Comparison of ENCODE assay signal across 1 cellular context in the genomic region with DNA sequence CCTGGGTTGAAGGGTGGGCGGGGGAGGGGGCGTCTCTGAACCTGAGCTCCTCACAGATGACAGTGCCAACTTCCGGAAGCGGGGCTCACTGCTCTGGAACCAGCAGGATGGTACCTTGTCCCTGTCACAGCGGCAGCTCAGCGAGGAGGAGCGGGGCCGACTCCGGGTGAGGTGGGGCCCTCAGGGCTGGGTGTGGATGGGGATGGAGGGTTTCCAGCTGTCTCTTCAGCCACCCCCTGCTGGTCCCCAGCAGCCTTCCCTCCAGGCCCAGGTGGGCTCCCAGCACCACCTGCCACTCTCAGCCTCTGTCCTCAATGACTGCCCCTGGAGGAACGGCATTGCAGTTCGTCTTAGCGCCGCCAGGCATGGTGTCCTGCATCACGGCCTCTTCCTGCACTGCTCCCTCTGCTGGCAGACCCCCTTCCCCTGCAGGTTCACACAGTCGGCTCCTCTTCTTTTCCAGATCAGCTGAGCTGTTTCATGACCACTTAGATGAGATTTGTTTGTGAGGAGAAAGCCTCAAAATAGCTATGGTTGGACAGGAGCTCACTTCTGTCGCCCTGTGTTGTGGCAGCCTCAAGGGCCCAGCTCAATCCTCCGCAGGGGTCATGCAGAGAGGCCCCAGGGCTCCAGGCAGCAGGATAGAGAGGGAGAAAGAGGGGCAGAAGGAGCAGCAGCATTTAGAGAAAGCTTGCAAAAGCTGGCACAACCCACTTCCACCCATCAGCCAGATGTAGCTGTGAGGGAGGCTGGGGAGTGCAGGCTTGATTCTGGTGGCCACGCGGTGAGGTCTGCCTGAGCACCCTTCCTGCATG.
TF ChIP-seq lines count a peak whose summit lies in the region.

No MANE protein-coding gene starts in this region.

TF ChIP-seq in HepG2, 621 proteins besides CTCF, POLR2A, EP300 and RAD21 (continued from another document and continues in another):
- TF ChIP-seq, protein P1, sequence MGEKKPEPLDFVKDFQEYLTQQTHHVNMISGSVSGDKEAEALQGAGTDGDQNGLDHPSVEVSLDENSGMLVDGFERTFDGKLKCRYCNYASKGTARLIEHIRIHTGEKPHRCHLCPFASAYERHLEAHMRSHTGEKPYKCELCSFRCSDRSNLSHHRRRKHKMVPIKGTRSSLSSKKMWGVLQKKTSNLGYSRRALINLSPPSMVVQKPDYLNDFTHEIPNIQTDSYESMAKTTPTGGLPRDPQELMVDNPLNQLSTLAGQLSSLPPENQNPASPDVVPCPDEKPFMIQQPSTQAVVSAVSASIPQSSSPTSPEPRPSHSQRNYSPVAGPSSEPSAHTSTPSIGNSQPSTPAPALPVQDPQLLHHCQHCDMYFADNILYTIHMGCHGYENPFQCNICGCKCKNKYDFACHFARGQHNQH (CRISPR knock-in tag; IDR thresholded peaks at IDR 0.05): peak; percentile 42; the same call in 1 of the 2 replicates
- 0 out of 2 replicates have a peak, but pooled peaks have one; percentile 37 for TF ChIP-seq ZSCAN22 (CRISPR knock-in tag; IDR thresholded peaks at IDR 0.05)
- TF ChIP-seq, protein P2, sequence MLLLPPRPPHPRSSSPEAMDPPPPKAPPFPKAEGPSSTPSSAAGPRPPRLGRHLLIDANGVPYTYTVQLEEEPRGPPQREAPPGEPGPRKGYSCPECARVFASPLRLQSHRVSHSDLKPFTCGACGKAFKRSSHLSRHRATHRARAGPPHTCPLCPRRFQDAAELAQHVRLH (CRISPR knock-in tag; IDR thresholded peaks at IDR 0.05; ENCODE audit: borderline replicate concordance, low read depth): peak; percentile 70; the same call in 1 of the 2 replicates
- TF ChIP-seq, protein P3, sequence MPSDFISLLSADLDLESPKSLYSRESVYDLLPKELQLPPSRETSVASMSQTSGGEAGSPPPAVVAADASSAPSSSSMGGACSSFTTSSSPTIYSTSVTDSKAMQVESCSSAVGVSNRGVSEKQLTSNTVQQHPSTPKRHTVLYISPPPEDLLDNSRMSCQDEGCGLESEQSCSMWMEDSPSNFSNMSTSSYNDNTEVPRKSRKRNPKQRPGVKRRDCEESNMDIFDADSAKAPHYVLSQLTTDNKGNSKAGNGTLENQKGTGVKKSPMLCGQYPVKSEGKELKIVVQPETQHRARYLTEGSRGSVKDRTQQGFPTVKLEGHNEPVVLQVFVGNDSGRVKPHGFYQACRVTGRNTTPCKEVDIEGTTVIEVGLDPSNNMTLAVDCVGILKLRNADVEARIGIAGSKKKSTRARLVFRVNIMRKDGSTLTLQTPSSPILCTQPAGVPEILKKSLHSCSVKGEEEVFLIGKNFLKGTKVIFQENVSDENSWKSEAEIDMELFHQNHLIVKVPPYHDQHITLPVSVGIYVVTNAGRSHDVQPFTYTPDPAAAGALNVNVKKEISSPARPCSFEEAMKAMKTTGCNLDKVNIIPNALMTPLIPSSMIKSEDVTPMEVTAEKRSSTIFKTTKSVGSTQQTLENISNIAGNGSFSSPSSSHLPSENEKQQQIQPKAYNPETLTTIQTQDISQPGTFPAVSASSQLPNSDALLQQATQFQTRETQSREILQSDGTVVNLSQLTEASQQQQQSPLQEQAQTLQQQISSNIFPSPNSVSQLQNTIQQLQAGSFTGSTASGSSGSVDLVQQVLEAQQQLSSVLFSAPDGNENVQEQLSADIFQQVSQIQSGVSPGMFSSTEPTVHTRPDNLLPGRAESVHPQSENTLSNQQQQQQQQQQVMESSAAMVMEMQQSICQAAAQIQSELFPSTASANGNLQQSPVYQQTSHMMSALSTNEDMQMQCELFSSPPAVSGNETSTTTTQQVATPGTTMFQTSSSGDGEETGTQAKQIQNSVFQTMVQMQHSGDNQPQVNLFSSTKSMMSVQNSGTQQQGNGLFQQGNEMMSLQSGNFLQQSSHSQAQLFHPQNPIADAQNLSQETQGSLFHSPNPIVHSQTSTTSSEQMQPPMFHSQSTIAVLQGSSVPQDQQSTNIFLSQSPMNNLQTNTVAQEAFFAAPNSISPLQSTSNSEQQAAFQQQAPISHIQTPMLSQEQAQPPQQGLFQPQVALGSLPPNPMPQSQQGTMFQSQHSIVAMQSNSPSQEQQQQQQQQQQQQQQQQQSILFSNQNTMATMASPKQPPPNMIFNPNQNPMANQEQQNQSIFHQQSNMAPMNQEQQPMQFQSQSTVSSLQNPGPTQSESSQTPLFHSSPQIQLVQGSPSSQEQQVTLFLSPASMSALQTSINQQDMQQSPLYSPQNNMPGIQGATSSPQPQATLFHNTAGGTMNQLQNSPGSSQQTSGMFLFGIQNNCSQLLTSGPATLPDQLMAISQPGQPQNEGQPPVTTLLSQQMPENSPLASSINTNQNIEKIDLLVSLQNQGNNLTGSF (CRISPR knock-in tag; IDR thresholded peaks at IDR 0.05): no peak
- no peak for TF ChIP-seq PAWR (CRISPR knock-in tag; IDR thresholded peaks at IDR 0.05; ENCODE audit: borderline replicate concordance)
- no peak for TF ChIP-seq SNAI1 (CRISPR knock-in tag; IDR thresholded peaks at IDR 0.05; ENCODE audit: borderline replicate concordance)
- TF ChIP-seq, protein P4, sequence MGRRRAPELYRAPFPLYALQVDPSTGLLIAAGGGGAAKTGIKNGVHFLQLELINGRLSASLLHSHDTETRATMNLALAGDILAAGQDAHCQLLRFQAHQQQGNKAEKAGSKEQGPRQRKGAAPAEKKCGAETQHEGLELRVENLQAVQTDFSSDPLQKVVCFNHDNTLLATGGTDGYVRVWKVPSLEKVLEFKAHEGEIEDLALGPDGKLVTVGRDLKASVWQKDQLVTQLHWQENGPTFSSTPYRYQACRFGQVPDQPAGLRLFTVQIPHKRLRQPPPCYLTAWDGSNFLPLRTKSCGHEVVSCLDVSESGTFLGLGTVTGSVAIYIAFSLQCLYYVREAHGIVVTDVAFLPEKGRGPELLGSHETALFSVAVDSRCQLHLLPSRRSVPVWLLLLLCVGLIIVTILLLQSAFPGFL (CRISPR knock-in tag; IDR thresholded peaks at IDR 0.05): no peak
- no peak for TF ChIP-seq ZNF678 (CRISPR knock-in tag; IDR thresholded peaks at IDR 0.05)
- TF ChIP-seq TBL1XR1 (IDR thresholded peaks at IDR 0.05; ENCODE audit: borderline replicate concordance, low read length, partially characterized antibody): no peak
- TF ChIP-seq ZNF17 (CRISPR knock-in tag; IDR thresholded peaks at IDR 0.05): no peak
- TF ChIP-seq NFIC (IDR thresholded peaks at IDR 0.05; ENCODE audit: low read length): no peak
- peak; percentile 96 for TF ChIP-seq XRCC5 (optimal IDR thresholded peaks at IDR 0.05; ENCODE audit: low read length)
- TF ChIP-seq, protein P5, sequence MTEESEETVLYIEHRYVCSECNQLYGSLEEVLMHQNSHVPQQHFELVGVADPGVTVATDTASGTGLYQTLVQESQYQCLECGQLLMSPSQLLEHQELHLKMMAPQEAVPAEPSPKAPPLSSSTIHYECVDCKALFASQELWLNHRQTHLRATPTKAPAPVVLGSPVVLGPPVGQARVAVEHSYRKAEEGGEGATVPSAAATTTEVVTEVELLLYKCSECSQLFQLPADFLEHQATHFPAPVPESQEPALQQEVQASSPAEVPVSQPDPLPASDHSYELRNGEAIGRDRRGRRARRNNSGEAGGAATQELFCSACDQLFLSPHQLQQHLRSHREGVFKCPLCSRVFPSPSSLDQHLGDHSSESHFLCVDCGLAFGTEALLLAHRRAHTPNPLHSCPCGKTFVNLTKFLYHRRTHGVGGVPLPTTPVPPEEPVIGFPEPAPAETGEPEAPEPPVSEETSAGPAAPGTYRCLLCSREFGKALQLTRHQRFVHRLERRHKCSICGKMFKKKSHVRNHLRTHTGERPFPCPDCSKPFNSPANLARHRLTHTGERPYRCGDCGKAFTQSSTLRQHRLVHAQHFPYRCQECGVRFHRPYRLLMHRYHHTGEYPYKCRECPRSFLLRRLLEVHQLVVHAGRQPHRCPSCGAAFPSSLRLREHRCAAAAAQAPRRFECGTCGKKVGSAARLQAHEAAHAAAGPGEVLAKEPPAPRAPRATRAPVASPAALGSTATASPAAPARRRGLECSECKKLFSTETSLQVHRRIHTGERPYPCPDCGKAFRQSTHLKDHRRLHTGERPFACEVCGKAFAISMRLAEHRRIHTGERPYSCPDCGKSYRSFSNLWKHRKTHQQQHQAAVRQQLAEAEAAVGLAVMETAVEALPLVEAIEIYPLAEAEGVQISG (CRISPR knock-in tag; IDR thresholded peaks at IDR 0.05): 0 out of 2 replicates have a peak, but pooled peaks have one; percentile 26
- peak; percentile 31; the same call in 1 of the 2 replicates for TF ChIP-seq RXRB (CRISPR knock-in tag; IDR thresholded peaks at IDR 0.05; ENCODE audit: borderline replicate concordance)
- no peak for TF ChIP-seq ZNF720 (CRISPR knock-in tag; IDR thresholded peaks at IDR 0.05)
- TF ChIP-seq, protein P6, sequence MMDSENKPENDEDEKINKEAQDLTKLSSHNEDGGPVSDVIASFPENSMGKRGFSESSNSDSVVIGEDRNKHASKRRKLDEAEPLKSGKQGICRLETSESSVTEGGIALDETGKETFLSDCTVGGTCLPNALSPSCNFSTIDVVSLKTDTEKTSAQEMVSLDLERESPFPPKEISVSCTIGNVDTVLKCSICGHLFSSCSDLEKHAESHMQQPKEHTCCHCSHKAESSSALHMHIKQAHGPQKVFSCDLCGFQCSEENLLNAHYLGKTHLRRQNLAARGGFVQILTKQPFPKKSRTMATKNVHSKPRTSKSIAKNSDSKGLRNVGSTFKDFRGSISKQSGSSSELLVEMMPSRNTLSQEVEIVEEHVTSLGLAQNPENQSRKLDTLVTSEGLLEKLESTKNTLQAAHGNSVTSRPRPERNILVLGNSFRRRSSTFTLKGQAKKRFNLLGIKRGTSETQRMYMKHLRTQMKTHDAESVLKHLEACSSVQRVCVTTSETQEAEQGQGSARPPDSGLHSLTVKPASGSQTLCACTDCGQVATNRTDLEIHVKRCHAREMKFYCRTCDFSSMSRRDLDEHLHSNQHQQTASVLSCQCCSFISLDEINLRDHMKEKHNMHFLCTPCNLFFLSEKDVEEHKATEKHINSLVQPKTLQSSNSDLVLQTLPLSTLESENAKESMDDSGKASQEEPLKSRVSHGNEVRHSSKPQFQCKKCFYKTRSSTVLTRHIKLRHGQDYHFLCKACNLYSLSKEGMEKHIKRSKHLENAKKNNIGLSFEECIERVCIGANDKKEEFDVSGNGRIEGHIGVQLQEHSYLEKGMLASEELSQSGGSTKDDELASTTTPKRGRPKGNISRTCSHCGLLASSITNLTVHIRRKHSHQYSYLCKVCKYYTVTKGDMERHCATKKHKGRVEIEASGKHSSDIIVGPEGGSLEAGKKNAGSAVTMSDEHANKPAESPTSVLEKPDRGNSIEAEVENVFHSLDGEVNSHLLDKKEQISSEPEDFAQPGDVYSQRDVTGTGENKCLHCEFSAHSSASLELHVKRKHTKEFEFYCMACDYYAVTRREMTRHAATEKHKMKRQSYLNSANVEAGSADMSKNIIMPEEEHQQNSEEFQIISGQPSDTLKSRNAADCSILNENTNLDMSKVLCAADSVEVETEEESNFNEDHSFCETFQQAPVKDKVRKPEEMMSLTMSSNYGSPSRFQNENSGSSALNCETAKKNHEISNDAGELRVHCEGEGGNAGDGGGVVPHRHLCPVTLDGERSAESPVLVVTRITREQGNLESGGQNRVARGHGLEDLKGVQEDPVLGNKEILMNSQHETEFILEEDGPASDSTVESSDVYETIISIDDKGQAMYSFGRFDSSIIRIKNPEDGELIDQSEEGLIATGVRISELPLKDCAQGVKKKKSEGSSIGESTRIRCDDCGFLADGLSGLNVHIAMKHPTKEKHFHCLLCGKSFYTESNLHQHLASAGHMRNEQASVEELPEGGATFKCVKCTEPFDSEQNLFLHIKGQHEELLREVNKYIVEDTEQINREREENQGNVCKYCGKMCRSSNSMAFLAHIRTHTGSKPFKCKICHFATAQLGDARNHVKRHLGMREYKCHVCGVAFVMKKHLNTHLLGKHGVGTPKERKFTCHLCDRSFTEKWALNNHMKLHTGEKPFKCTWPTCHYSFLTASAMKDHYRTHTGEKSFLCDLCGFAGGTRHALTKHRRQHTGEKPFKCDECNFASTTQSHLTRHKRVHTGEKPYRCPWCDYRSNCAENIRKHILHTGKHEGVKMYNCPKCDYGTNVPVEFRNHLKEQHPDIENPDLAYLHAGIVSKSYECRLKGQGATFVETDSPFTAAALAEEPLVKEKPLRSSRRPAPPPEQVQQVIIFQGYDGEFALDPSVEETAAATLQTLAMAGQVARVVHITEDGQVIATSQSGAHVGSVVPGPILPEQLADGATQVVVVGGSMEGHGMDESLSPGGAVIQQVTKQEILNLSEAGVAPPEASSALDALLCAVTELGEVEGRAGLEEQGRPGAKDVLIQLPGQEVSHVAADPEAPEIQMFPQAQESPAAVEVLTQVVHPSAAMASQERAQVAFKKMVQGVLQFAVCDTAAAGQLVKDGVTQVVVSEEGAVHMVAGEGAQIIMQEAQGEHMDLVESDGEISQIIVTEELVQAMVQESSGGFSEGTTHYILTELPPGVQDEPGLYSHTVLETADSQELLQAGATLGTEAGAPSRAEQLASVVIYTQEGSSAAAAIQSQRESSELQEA (CRISPR knock-in tag; IDR thresholded peaks at IDR 0.05; ENCODE audit: not compliant biosample characterization): no peak
- no peak for TF ChIP-seq ZNF83 (CRISPR knock-in tag; IDR thresholded peaks at IDR 0.05; ENCODE audit: borderline replicate concordance)
- no peak for TF ChIP-seq MZF1 (CRISPR knock-in tag; IDR thresholded peaks at IDR 0.05; ENCODE audit: borderline replicate concordance)
- no peak for TF ChIP-seq HMGA1 (CRISPR knock-in tag; conservative IDR thresholded peaks at IDR 0.05)
- TF ChIP-seq ZNF619 (CRISPR knock-in tag; IDR thresholded peaks at IDR 0.05): no peak
- TF ChIP-seq, protein P7, sequence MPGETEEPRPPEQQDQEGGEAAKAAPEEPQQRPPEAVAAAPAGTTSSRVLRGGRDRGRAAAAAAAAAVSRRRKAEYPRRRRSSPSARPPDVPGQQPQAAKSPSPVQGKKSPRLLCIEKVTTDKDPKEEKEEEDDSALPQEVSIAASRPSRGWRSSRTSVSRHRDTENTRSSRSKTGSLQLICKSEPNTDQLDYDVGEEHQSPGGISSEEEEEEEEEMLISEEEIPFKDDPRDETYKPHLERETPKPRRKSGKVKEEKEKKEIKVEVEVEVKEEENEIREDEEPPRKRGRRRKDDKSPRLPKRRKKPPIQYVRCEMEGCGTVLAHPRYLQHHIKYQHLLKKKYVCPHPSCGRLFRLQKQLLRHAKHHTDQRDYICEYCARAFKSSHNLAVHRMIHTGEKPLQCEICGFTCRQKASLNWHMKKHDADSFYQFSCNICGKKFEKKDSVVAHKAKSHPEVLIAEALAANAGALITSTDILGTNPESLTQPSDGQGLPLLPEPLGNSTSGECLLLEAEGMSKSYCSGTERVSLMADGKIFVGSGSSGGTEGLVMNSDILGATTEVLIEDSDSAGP (CRISPR knock-in tag; IDR thresholded peaks at IDR 0.05; ENCODE audit: borderline replicate concordance): 0 out of 2 replicates have a peak, but pooled peaks have one; percentile 25
- peak; percentile 62; the same call in 1 of the 2 replicates for TF ChIP-seq SSRP1 (CRISPR knock-in tag; IDR thresholded peaks at IDR 0.05)
- TF ChIP-seq, protein P8, sequence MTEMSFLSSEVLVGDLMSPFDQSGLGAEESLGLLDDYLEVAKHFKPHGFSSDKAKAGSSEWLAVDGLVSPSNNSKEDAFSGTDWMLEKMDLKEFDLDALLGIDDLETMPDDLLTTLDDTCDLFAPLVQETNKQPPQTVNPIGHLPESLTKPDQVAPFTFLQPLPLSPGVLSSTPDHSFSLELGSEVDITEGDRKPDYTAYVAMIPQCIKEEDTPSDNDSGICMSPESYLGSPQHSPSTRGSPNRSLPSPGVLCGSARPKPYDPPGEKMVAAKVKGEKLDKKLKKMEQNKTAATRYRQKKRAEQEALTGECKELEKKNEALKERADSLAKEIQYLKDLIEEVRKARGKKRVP (CRISPR knock-in tag; IDR thresholded peaks at IDR 0.05): no peak
- no peak for TF ChIP-seq NCOA5 (CRISPR knock-in tag; IDR thresholded peaks at IDR 0.05)
